In the genomic region with DNA sequence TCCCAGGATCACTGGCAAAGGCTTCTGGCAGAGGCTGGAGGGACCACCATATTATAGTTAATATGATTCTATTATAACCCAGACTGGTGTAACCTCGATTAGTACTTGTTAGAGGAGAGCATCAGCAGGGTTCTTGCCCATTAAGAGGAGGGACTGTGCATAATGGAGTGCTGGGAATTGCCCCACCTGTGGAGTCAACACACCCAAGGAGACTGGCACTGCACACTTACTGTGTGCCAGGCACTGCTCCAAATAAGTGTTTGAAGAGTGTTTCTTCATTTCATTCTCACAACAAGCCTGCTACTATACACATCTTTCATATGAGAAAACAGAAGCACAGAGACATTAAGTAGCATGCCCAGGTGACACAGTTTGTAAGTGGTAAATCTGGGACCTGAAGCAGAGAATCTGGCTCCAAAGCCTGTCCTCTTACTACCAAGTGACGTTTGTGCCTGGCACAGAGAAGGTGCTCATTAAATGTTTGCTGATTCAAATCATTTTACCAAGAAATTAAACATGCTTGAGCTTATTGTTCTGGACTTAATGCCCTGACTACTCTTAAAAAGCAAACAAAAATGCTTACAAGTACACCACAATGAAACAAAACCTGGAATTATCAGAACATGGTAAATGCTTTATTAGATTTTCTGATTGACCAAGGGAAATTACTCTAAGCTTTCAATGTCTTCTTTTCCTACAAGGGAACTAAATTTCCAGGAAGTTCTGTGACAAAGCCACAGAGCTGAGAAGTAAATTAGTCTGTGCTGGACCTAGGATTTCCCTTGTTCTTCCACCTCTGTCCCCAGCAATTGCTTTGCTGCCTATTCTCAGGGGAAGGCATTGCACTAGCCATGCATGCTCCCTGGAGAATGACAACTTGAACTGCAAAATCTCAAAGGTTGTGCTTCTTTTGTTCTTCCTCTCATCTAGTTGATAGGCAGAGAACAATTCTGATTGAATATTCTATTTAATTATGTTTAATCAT, we compare ENCODE assay signal across 28 cellular contexts. TPM values are rescaled to one million over a fixed set of nuclear protein-coding genes. Genes with fewer than 3 reads are reported as not detected.
DNase-seq lines count a peak whose midpoint lies in the region; ATAC-seq and TF ChIP-seq lines count a peak whose summit lies in the region.
"Had no signal": no experiment of that assay in that cellular context is flagged by ENCODE, and none has a peak within 500 bp of the region (broad histone marks: within the 10 kb centered on the region; RNA-seq: fewer than 3 reads in every experiment).

No MANE protein-coding gene starts in this region.

- ATAC-seq in left lung (peak; percentile 91), GM21423 (IDR thresholded peaks at IDR 0.05; ENCODE audit: unreplicated experiment) (no peak), HG02870 (IDR thresholded peaks at IDR 0.05; ENCODE audit: unreplicated experiment) (no peak)
- ATAC-seq in stimulated activated effector memory CD8-positive, alpha-beta T cell treated with anti-CD3 and anti-CD28 coated beads, Interleukin-12 subunit alpha, Interleukin-12 subunit beta, amount 100 ng/mL, for 72 hours, result peak; percentile 31
- ATAC-seq in stimulated activated naive CD8-positive, alpha-beta T cell treated with anti-CD3 and anti-CD28 coated beads, Interleukin-15, amount 100 ng/mL, for 72 hours, result no peak
- ATAC-seq: GM12878, HCT116, Right ventricle myocardium inferior had no signal

- H3K9me3 ChIP-seq in Peyer's patch (no peaks in the 10 kb centered on the region), left lung (no peaks in the 10 kb centered on the region)
- H3K9me3 ChIP-seq: BE2C, Caco-2, MG63 had no signal

- no peaks in the 10 kb centered on the region for H3K27me3 Mint-ChIP-seq in stimulated activated naive CD8-positive, alpha-beta T cell treated with anti-CD3 and anti-CD28 coated beads, Interleukin-15, amount 100 ng/mL, for 72 hours
- H3K27me3 Mint-ChIP-seq: CD4-positive, alpha-beta T cell had no signal

- H3K4me3 ChIP-seq in Peyer's patch (peak overlapping the region in 3 of 4 donors; percentile 13 to 51 (median 38)), left lung (no peak overlapping the region)
- H3K4me3 ChIP-seq: GM12878, MG63 had no signal

- H3K4me1 ChIP-seq in Peyer's patch (no peaks in the 10 kb centered on the region), left lung (no peaks in the 10 kb centered on the region)
- H3K4me1 ChIP-seq: Caco-2 had no signal

- H3K27me3 ChIP-seq in Peyer's patch (no peaks in the 10 kb centered on the region), left lung (no peaks in the 10 kb centered on the region)
- H3K27me3 ChIP-seq: BE2C, MG63 had no signal

- H3K36me3 Mint-ChIP-seq in stimulated activated effector memory CD8-positive, alpha-beta T cell treated with anti-CD3 and anti-CD28 coated beads, Interleukin-12 subunit alpha, Interleukin-12 subunit beta, amount 100 ng/mL, for 72 hours, result no peaks in the 10 kb centered on the region

- H3K9me3 Mint-ChIP-seq in stimulated activated effector memory CD8-positive, alpha-beta T cell treated with anti-CD3 and anti-CD28 coated beads, Interleukin-12 subunit alpha, Interleukin-12 subunit beta, amount 100 ng/mL, for 72 hours, result peaks cover 9% of the 10 kb centered on the region
- no peaks in the 10 kb centered on the region for H3K9me3 Mint-ChIP-seq in stimulated activated naive CD8-positive, alpha-beta T cell treated with anti-CD3 and anti-CD28 coated beads, Interleukin-15, amount 100 ng/mL, for 72 hours
- H3K9me3 Mint-ChIP-seq: CD4-positive, alpha-beta T cell had no signal

- H3K27ac Mint-ChIP-seq in stimulated activated effector memory CD8-positive, alpha-beta T cell treated with anti-CD3 and anti-CD28 coated beads, Interleukin-12 subunit alpha, Interleukin-12 subunit beta, amount 100 ng/mL, for 72 hours, result no peak overlapping the region
- no peak overlapping the region for H3K27ac Mint-ChIP-seq in stimulated activated naive CD8-positive, alpha-beta T cell treated with anti-CD3 and anti-CD28 coated beads, Interleukin-15, amount 100 ng/mL, for 72 hours
- H3K27ac Mint-ChIP-seq: CD4-positive, alpha-beta T cell had no signal

- peak overlapping the region; percentile 73 for H3K27ac ChIP-seq in C4-2B
- H3K27ac ChIP-seq in Peyer's patch, result peak overlapping the region in 3 of 4 donors; percentile 31 to 76 (median 58)
- no peak overlapping the region for H3K27ac ChIP-seq in left lung

- no peak for DNase-seq in Peyer's patch
- peak in 1 of 2 donors; percentile 33 for DNase-seq in left lung
- DNase-seq in stimulated activated effector memory CD8-positive, alpha-beta T cell treated with anti-CD3 and anti-CD28 coated beads, Interleukin-12 subunit alpha, Interleukin-12 subunit beta, amount 100 ng/mL, for 72 hours (ENCODE audit: low spot score in 2 of 2), result no peak
- no peak for DNase-seq in stimulated activated naive CD8-positive, alpha-beta T cell treated with anti-CD3 and anti-CD28 coated beads, Interleukin-15, amount 100 ng/mL, for 72 hours
- DNase-seq: BE2C; Caco-2; CD4-positive, alpha-beta T cell; DMS 273 treated with DMSO at 0.1 percent for 48 hours; DMS79 treated with DMSO at 0.1 percent for 48 hours; Kasumi-1; MG63; NCI-H1048; NCI-H1417 treated with DMSO at 0.1 percent for 48 hours; NCI-H1930; NCI-H226; NCI-H524; NCI-H82; OCI-M1 had no signal

- no peaks in the 10 kb centered on the region for H3K36me3 ChIP-seq in Peyer's patch
- no peaks in the 10 kb centered on the region for H3K36me3 ChIP-seq in left lung
- H3K36me3 ChIP-seq: BE2C, MG63 had no signal

- H3K4me1 Mint-ChIP-seq in stimulated activated effector memory CD8-positive, alpha-beta T cell treated with anti-CD3 and anti-CD28 coated beads, Interleukin-12 subunit alpha, Interleukin-12 subunit beta, amount 100 ng/mL, for 72 hours, result no peaks in the 10 kb centered on the region
- H3K4me1 Mint-ChIP-seq in stimulated activated naive CD8-positive, alpha-beta T cell treated with anti-CD3 and anti-CD28 coated beads, Interleukin-15, amount 100 ng/mL, for 72 hours, result no peaks in the 10 kb centered on the region

- peak; percentile 33 to 39 for TF ChIP-seq POLR2A in Peyer's patch (IDR thresholded peaks at IDR 0.05)

- TF ChIP-seq CTCF in C4-2B (conservative IDR thresholded peaks at IDR 0.05) (no peak), Peyer's patch (IDR thresholded peaks at IDR 0.05) (no peak), left lung (IDR thresholded peaks at IDR 0.05) (no peak)

- intact Hi-C loops in left lung (cut with DNase I), result no loop called here

- H3K4me3 Mint-ChIP-seq in stimulated activated effector memory CD8-positive, alpha-beta T cell treated with anti-CD3 and anti-CD28 coated beads, Interleukin-12 subunit alpha, Interleukin-12 subunit beta, amount 100 ng/mL, for 72 hours, result no peak overlapping the region
- no peak overlapping the region for H3K4me3 Mint-ChIP-seq in stimulated activated naive CD8-positive, alpha-beta T cell treated with anti-CD3 and anti-CD28 coated beads, Interleukin-15, amount 100 ng/mL, for 72 hours
- H3K4me3 Mint-ChIP-seq: CD4-positive, alpha-beta T cell had no signal

RNA-seq across cellular contexts. Expression of gene SLC13A1, which starts 0.8 kb away (rescaled TPM):
- total RNA-seq in Peyer's patch, result 10 to 100 TPM in 3 of 4 donors, not detected in 1; 26.2 to 93.2 (median 33.8) TPM
- not detected for total RNA-seq in left lung
- total RNA-seq: A673; Caco-2; CD4-positive, alpha-beta T cell; H1; Right ventricle myocardium inferior; SK-MEL-5; T-helper 1 cell treated with Interleukin-12 subunit alpha and Interleukin-12 subunit beta and Interleukin-4 antibody, amounts not matched to agents 30 ng/mL and 1 ng/mL, for 36 hours had no signal

Comparison
In these comparisons a context has a peak if more than half of its experiments do, and no peak if none do; other contexts are left out.
1. H3K27ac ChIP-seq: peak in C4-2B (single experiment) and Peyer's patch (3 of 4); none in left lung (0 of 2).
2. H3K4me3 ChIP-seq: peak in Peyer's patch (3 of 4); none in left lung (0 of 2).
3. ATAC-seq: peak in left lung (single experiment) and stimulated activated effector memory CD8-positive, alpha-beta T cell treated with anti-CD3 and anti-CD28 coated beads, Interleukin-12 subunit alpha, Interleukin-12 subunit beta, amount 100 ng/mL, for 72 hours (single experiment); none in stimulated activated naive CD8-positive, alpha-beta T cell treated with anti-CD3 and anti-CD28 coated beads, Interleukin-15, amount 100 ng/mL, for 72 hours (single experiment), GM21423 (single experiment) and HG02870 (single experiment).